Comparison of ENCODE assay signal across 10 cellular contexts in genomic region chr12:1811281-1811947, GRCh38. TPM values are rescaled to one million over a fixed set of nuclear protein-coding genes. Genes with fewer than 3 reads are reported as not detected.
DNase-seq lines count a peak whose midpoint lies in the region; ATAC-seq and TF ChIP-seq lines count a peak whose summit lies in the region.
"Had no signal": no experiment of that assay in that cellular context is flagged by ENCODE, and none has a peak within 500 bp of the region (broad histone marks: within the 10 kb centered on the region; RNA-seq: fewer than 3 reads in every experiment).

No MANE protein-coding gene starts in this region.

- H3K4me2 ChIP-seq in OCI-LY7 (ENCODE audit: low read length): no peak overlapping the region

- H3K4me3 ChIP-seq in coronary artery: peak overlapping the region; percentile 6
- no peak overlapping the region for H3K4me3 ChIP-seq in OCI-LY7 (ENCODE audit: low read depth, low read length, poor library complexity, severe bottlenecking)
- H3K4me3 ChIP-seq in prostate gland: no peak overlapping the region

- POLR2A ChIA-PET in RWPE1 (lab: Yijun Ruan, JAX; ENCODE audit: low non-redundant PET) (no interaction called here), OCI-LY7 (lab: Charles Lee) (no interaction called here)

- H3K27ac ChIP-seq in coronary artery (peak overlapping the region; percentile 15 to 75), RWPE1 (no peak overlapping the region), OCI-LY7 (ENCODE audit: low read depth, low read length, poor library complexity, severe bottlenecking) (no peak overlapping the region), prostate gland (no peak overlapping the region)

- TF ChIP-seq CTCF in coronary artery (IDR thresholded peaks at IDR 0.05) (no peak), RWPE1 (conservative IDR thresholded peaks at IDR 0.05; ENCODE audit: low read depth) (no peak), OCI-LY7 (conservative IDR thresholded peaks at IDR 0.05; ENCODE audit: low read length) (no peak), prostate gland (IDR thresholded peaks at IDR 0.05) (no peak)

- no peaks in the 10 kb centered on the region for H3K9me3 ChIP-seq in OCI-LY7 (ENCODE audit: low read length)
- no peaks in the 10 kb centered on the region for H3K9me3 ChIP-seq in prostate gland

- peaks cover 4% of the 10 kb centered on the region for H3K27me3 ChIP-seq in prostate gland (replicated peaks; ENCODE audit: insufficient read depth)

- intact Hi-C loops in OCI-LY7 (cut with micrococcal nuclease; ENCODE audit: unreplicated experiment): no loop called here
- intact Hi-C loops in prostate gland (cut with DNase I): no loop called here

- in situ Hi-C loops in KBM-7 (cut with MboI; ENCODE audit: low pct_unique_long_range_greater_than_20kb, low sequenced_read_pairs): no loop called here

- DNase-seq in KBM-7 (peak; percentile 89), coronary artery (ENCODE audit: low spot score) (no peak), RWPE1 (ENCODE audit: low spot score) (no peak), OCI-LY7 (ENCODE audit: low spot score) (no peak), prostate gland (ENCODE audit: low spot score) (no peak)
- peak; percentile 55 to 60 for DNase-seq in activated CD4-positive, alpha-beta T cell treated with anti-CD3 and anti-CD28 coated beads for 4 hours
- peak; percentile 54 to 63 for DNase-seq in stimulated activated CD4-positive, alpha-beta T cell treated with anti-CD3 and anti-CD28 coated beads, Interleukin-2, amount 100 ng/mL, for 24 hours
- DNase-seq: naive B cell had no signal

- CTCF ChIA-PET in RWPE1 (lab: Yijun Ruan, JAX) (no interaction called here), OCI-LY7 (lab: Charles Lee; ENCODE audit: unreplicated experiment) (no interaction called here)

- H4K20me1 ChIP-seq in OCI-LY7 (ENCODE audit: insufficient read depth, low read length): no peaks in the 10 kb centered on the region

- no peaks in the 10 kb centered on the region for H3K36me3 ChIP-seq in OCI-LY7 (ENCODE audit: insufficient read depth, low read length)
- H3K36me3 ChIP-seq in prostate gland: no peaks in the 10 kb centered on the region

- 76% methylated on average over 27 of the region's 27 CpGs for WGBS in prostate gland

- BruUV-seq in OCI-LY7 (replicated peaks; lab: Mats Ljungman, UMichigan): no TSS peak

- no peaks in the 10 kb centered on the region for H3K9me2 ChIP-seq in OCI-LY7 (ENCODE audit: insufficient read depth, low read length)

- H3K4me1 ChIP-seq in OCI-LY7 (ENCODE audit: insufficient read depth, low read length, poor library complexity, severe bottlenecking): no peaks in the 10 kb centered on the region
- H3K4me1 ChIP-seq in prostate gland (replicated peaks): no peaks in the 10 kb centered on the region

- H3K79me2 ChIP-seq in OCI-LY7 (ENCODE audit: insufficient read depth, low read depth, low read length): no peaks in the 10 kb centered on the region

- TF ChIP-seq POLR2A in prostate gland (IDR thresholded peaks at IDR 0.05): no peak

- ATAC-seq in GM18511 (IDR thresholded peaks at IDR 0.05; ENCODE audit: unreplicated experiment): no peak

- no peak overlapping the region for H2AFZ ChIP-seq in OCI-LY7 (ENCODE audit: low read length)

RNA-seq across cellular contexts. Expression of gene LRTM2, which starts 9.0 kb away (rescaled TPM):
- not detected in 2 replicates for total RNA-seq in OCI-LY7 (2014; rRNA removed; shearing (Covaris generic))
- total RNA-seq in OCI-LY7 (2022) (not detected in 2 replicates), prostate gland (not detected)
- total RNA-seq: epithelial cell of proximal tubule had no signal

Comparison
In these comparisons a context has a peak if more than half of its experiments do, and no peak if none do; other contexts are left out.
1. DNase-seq: peak in KBM-7 (single experiment), activated CD4-positive, alpha-beta T cell treated with anti-CD3 and anti-CD28 coated beads for 4 hours (2 of 2) and stimulated activated CD4-positive, alpha-beta T cell treated with anti-CD3 and anti-CD28 coated beads, Interleukin-2, amount 100 ng/mL, for 24 hours (2 of 2); none in coronary artery (single experiment), RWPE1 (single experiment), OCI-LY7 (single experiment) and prostate gland (single experiment).
2. H3K27ac ChIP-seq: peak in coronary artery (2 of 2); none in RWPE1 (single experiment), OCI-LY7 (single experiment) and prostate gland (0 of 2).